ENCODE assay signal across 31 cellular contexts in genomic region chr4:163623787-163624186, GRCh38.
"Had no signal": no experiment of that assay in that cellular context is flagged by ENCODE, and none has a peak within 500 bp of the region (broad histone marks: within the 10 kb centered on the region; RNA-seq: fewer than 3 reads in every experiment).

No MANE protein-coding gene starts in this region.

- H3K36me3 ChIP-seq: brain microvascular endothelial cell, esophagus squamous epithelium, gastroesophageal sphincter, WERI-Rb-1 had no signal

- H3K27ac ChIP-seq: brain microvascular endothelial cell, epithelial cell of prostate, esophagus squamous epithelium, gastroesophageal sphincter, WERI-Rb-1 had no signal

- H3K9me3 Mint-ChIP-seq: activated T-cell treated with anti-CD3 and anti-CD28 coated beads, Interleukin-2, amount 50 U/mL, for 4 hours; activated T-helper 17 cell treated with anti-CD3 and anti-CD28 coated beads, Interleukin-2, amount 50 U/mL, for 72 hours; T-helper 2 cell treated with Interferon-gamma antibody and Interleukin-4, amounts not matched to agents 5 μg/mL and 100 μg/mL, for 36 hours had no signal

- DNase-seq: activated B cell treated with CpG ODN at 0.5 μM for 24 hours; activated CD4-positive, alpha-beta T cell treated with anti-CD3 and anti-CD28 coated beads for 48 hours; activated CD4-positive, alpha-beta T cell treated with anti-CD3 and anti-CD28 coated beads, Interleukin-2, amount 50 U/mL, for 1 hour; activated CD4-positive, alpha-beta T cell treated with anti-CD3 and anti-CD28 coated beads, Interleukin-2, amount 50 U/mL, for 48 hours; activated CD8-positive, alpha-beta memory T cell treated with anti-CD3 and anti-CD28 coated beads for 24 hours; activated CD8-positive, alpha-beta T cell treated with anti-CD3 and anti-CD28 coated beads for 36 hours; activated effector memory CD4-positive, alpha-beta T cell treated with Interleukin-2 at 50 U/mL for 16 hours; activated gamma-delta T cell treated with Interleukin-2 at 50 U/mL for 16 hours; activated naive CD4-positive, alpha-beta T cell treated with anti-CD3 and anti-CD28 coated beads, Interleukin-2, amount 50 U/mL, for 16 hours; activated naive CD4-positive, alpha-beta T cell treated with Interleukin-2 at 50 U/mL for 16 hours; activated T-cell treated with anti-CD3 and anti-CD28 coated beads, Interleukin-2, amount 50 U/mL, for 4 hours; amniotic stem cell; anterior cingulate cortex; brain microvascular endothelial cell; caudate nucleus; cortex of kidney; dermis blood vessel endothelial cell; effector CD4-positive, alpha-beta T cell; effector memory CD8-positive, alpha-beta T cell; esophagus squamous epithelium; foreskin melanocyte; head of caudate nucleus; T-helper 17 cell; T1000 had no signal

- H3K27ac Mint-ChIP-seq: activated B cell treated with CpG ODN at 0.5 μM for 24 hours; activated CD8-positive, alpha-beta T cell treated with anti-CD3 and anti-CD28 coated beads for 36 hours; activated naive CD8-positive, alpha-beta T cell; effector memory CD8-positive, alpha-beta T cell; T-helper 2 cell treated with Interferon-gamma antibody and Interleukin-4, amounts not matched to agents 5 μg/mL and 100 μg/mL, for 36 hours had no signal

- H3K4me3 Mint-ChIP-seq: activated B cell treated with CpG ODN at 0.5 μM for 24 hours; activated CD8-positive, alpha-beta T cell treated with anti-CD3 and anti-CD28 coated beads for 36 hours; activated T-cell treated with anti-CD3 and anti-CD28 coated beads, Interleukin-2, amount 50 U/mL, for 4 hours; effector memory CD8-positive, alpha-beta T cell; T-helper 2 cell treated with Interferon-gamma antibody and Interleukin-4, amounts not matched to agents 5 μg/mL and 100 μg/mL, for 36 hours had no signal

- H3K4me1 ChIP-seq: esophagus squamous epithelium, gastroesophageal sphincter had no signal

- H3K27me3 Mint-ChIP-seq: activated B cell treated with CpG ODN at 0.5 μM for 24 hours; activated T-helper 17 cell treated with anti-CD3 and anti-CD28 coated beads, Interleukin-2, amount 50 U/mL, for 72 hours; T-helper 17 cell had no signal

- ATAC-seq: activated CD4-positive, CD25-positive, alpha-beta regulatory T cell treated with anti-CD3 and anti-CD28 coated beads, Interleukin-2, amount 50 U/mL, for 24 hours; activated CD8-positive, alpha-beta T cell treated with anti-CD3 and anti-CD28 coated beads for 36 hours; activated T-cell treated with anti-CD3 and anti-CD28 coated beads, Interleukin-2, amount 50 U/mL, for 4 hours; activated T-helper 17 cell treated with anti-CD3 and anti-CD28 coated beads, Interleukin-2, amount 50 U/mL, for 72 hours; effector memory CD8-positive, alpha-beta T cell; gastroesophageal sphincter had no signal

- H3K4me3 ChIP-seq: esophagus squamous epithelium, gastroesophageal sphincter had no signal

- H3K27me3 ChIP-seq: brain microvascular endothelial cell, esophagus squamous epithelium, gastroesophageal sphincter had no signal
